In genomic region chr2:20326163-20326780, GRCh38 we compare ENCODE assay signal across 8 cellular contexts. TPM values are rescaled to one million over a fixed set of nuclear protein-coding genes. Genes with fewer than 3 reads are reported as not detected.
DNase-seq lines count a peak whose midpoint lies in the region; ATAC-seq, FAIRE-seq and TF ChIP-seq lines count a peak whose summit lies in the region.

No MANE protein-coding gene starts in this region.

- DNase-seq in AG08396 (ENCODE audit: low spot score) (peak; percentile 60), GM12891 (ENCODE audit: insufficient read length, low spot score) (no peak), NOMO-1 treated with DMSO at 0.1 percent for 48 hours (lab: John Stamatoyannopoulos, UW; ENCODE audit: unreplicated experiment) (peak; percentile 52), germinal center (ENCODE audit: low spot score) (peak; percentile 58), pons (ENCODE audit: low spot score) (peak; percentile 74), NCI-H774 (lab: John Stamatoyannopoulos, UW) (no peak)
- DNase-seq in activated T-helper 9 cell treated with anti-CD3 and anti-CD28 coated beads, Interleukin-2, amount 50 U/mL, for 16 hours (ENCODE audit: low read depth) = peak; percentile 24

- peak; percentile 85 for ATAC-seq in HG03354 (IDR thresholded peaks at IDR 0.05; ENCODE audit: poor library complexity, severe bottlenecking, unreplicated experiment)

- TF ChIP-seq POLR2A in GM12891 (IDR thresholded peaks at IDR 0.05; ENCODE audit: low read depth, low read length) = no peak

- peak; percentile 76 for FAIRE-seq in GM12891 (lab: Jason Lieb, UNC)

TF ChIP-seq in GM12891, 5 proteins besides CTCF, POLR2A, EP300 and RAD21:
- no peak for TF ChIP-seq PAX5 (IDR thresholded peaks at IDR 0.05; ENCODE audit: insufficient read depth, low read length, severe bottlenecking)
- no peak for TF ChIP-seq SPI1 (IDR thresholded peaks at IDR 0.05; ENCODE audit: low read depth, low read length)
- no peak for TF ChIP-seq POU2F2 (IDR thresholded peaks at IDR 0.05; ENCODE audit: low read depth, low read length)
- TF ChIP-seq TAF1 (IDR thresholded peaks at IDR 0.05; ENCODE audit: low read depth, low read length) = no peak
- no peak for TF ChIP-seq POLR2AphosphoS5 (IDR thresholded peaks at IDR 0.05; ENCODE audit: low read depth, low read length)

RNA-seq across cellular contexts. Expression of gene PUM2, which starts 24.4 kb away (rescaled TPM):
- polyA plus RNA-seq in GM12891 (2012; ENCODE audit: low read depth, missing spikeins) = 23.3 TPM

Comparison
In these comparisons a context has a peak if more than half of its experiments do, and no peak if none do; other contexts are left out.
1. DNase-seq: peak in AG08396 (single experiment), NOMO-1 treated with DMSO at 0.1 percent for 48 hours (single experiment), activated T-helper 9 cell treated with anti-CD3 and anti-CD28 coated beads, Interleukin-2, amount 50 U/mL, for 16 hours (single experiment), germinal center (single experiment) and pons (single experiment); none in GM12891 (single experiment) and NCI-H774 (single experiment).